In genomic region chr22:19431641-19432091, GRCh38 we compare ENCODE assay signal across 1 cellular context.
TF ChIP-seq lines count a peak whose summit lies in the region.

Gene HIRA (minus strand): TSS chr22:19431733. CDS start chr22:19431476, 257 bp downstream.

TF ChIP-seq in HepG2, 621 proteins besides CTCF, POLR2A, EP300 and RAD21 (continued from another document):
- TF ChIP-seq NBN (conservative IDR thresholded peaks at IDR 0.05) (no peak), HDAC1 (CRISPR knock-in tag; IDR thresholded peaks at IDR 0.05) (no peak), THAP8 (CRISPR knock-in tag; IDR thresholded peaks at IDR 0.05; ENCODE audit: borderline replicate concordance) (no peak), MXI1 (IDR thresholded peaks at IDR 0.05; ENCODE audit: borderline replicate concordance, low read depth, low read length) (peak; percentile 54; the same call in 1 of the 3 replicates), BCL6 (CRISPR knock-in tag; IDR thresholded peaks at IDR 0.05) (no peak), GRHL1 (CRISPR knock-in tag; conservative IDR thresholded peaks at IDR 0.05) (no peak), NRL (CRISPR knock-in tag; IDR thresholded peaks at IDR 0.05; ENCODE audit: borderline replicate concordance) (no peak), ATF3 (CRISPR knock-in tag; IDR thresholded peaks at IDR 0.05) (0 out of 2 replicates have a peak, but pooled peaks have one; percentile 18), TCF7L2 (IDR thresholded peaks at IDR 0.05; ENCODE audit: low read depth, low read length) (no peak), SMARCC2 (IDR thresholded peaks at IDR 0.05) (no peak), MAZ (IDR thresholded peaks at IDR 0.05; ENCODE audit: borderline replicate concordance, low read depth, low read length) (peak; percentile 53; the same call in 1 of the 2 replicates), MAZ (CRISPR knock-in tag; IDR thresholded peaks at IDR 0.05; ENCODE audit: low read depth) (no peak), ZNF234 (CRISPR knock-in tag; conservative IDR thresholded peaks at IDR 0.05) (0 out of 2 replicates have a peak, but pooled peaks have one; percentile 3), ZNF256 (CRISPR knock-in tag; conservative IDR thresholded peaks at IDR 0.05) (0 out of 2 replicates have a peak, but pooled peaks have one; percentile 13), HNF4A (CRISPR knock-in tag; IDR thresholded peaks at IDR 0.05) (no peak)
TF ChIP-seq in HepG2: peak in this region for 67.
